1 cellular context compared by ENCODE assay signal in genomic region chr7:97215556-97215955, GRCh38.
TF ChIP-seq lines count a peak whose summit lies in the region.

No MANE protein-coding gene starts in this region.

TF ChIP-seq in GM23338, 12 proteins besides CTCF, POLR2A, EP300 and RAD21 (continued from another document):
- no peak for TF ChIP-seq ZNF462 (CRISPR knock-in tag; IDR thresholded peaks at IDR 0.05)
- no peak for TF ChIP-seq EZH2phosphoT487 (IDR thresholded peaks at IDR 0.05; ENCODE audit: unreplicated experiment)
- TF ChIP-seq JUNB (IDR thresholded peaks at IDR 0.05; ENCODE audit: unreplicated experiment): no peak
